ENCODE assay signal across 6 cellular contexts in the genomic region with DNA sequence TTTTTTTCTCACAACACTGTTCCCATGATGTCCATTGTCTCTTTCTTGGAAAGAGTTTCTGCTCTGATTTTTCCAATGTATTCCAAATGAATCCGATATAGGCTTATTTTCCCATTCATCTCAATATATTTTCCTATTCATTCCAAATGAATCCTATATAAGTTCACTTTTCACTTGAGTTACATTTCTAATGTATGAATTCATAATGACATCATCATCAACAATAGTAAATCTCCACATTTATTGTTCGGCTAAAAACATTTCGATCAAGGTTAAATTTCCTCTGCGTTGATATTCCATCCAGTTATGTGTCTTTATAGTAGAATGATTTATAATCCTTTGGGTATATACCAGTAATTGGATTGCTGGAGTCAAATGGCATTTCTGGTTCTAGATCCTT.
"Had no signal": no experiment of that assay in that cellular context is flagged by ENCODE, and none has a peak within 500 bp of the region (broad histone marks: within the 10 kb centered on the region; RNA-seq: fewer than 3 reads in every experiment).

No MANE protein-coding gene starts in this region.

- H3K4me2 ChIP-seq: KMS-11 had no signal

- H3K27ac ChIP-seq: HL-60, KMS-11 had no signal

- FAIRE-seq: K562 had no signal

- H3K4me3 ChIP-seq: K562 had no signal

- ATAC-seq: K562 had no signal

- H3K9ac ChIP-seq: KMS-11 had no signal

- DNase-seq: IMR-90, KBM-7, KG1 had no signal
